In genomic region chr15:38551720-38552627, GRCh38 we compare ENCODE assay signal across 20 cellular contexts. TPM values are rescaled to one million over a fixed set of nuclear protein-coding genes. Genes with fewer than 3 reads are reported as not detected.
A peak's percentile ranks its signal among the peaks of the same experiment; 100 is the strongest.
DNase-seq lines count a peak whose midpoint lies in the region; ATAC-seq, FAIRE-seq and TF ChIP-seq lines count a peak whose summit lies in the region.
"Had no signal": no experiment of that assay in that cellular context is flagged by ENCODE, and none has a peak within 500 bp of the region (broad histone marks: within the 10 kb centered on the region; RNA-seq: fewer than 3 reads in every experiment).

No MANE protein-coding gene starts in this region.

- FAIRE-seq in H1 (lab: Jason Lieb, UNC) = no peak
- FAIRE-seq: bronchial epithelial cell, HepG2 had no signal

- no peak overlapping the region for H3K18ac ChIP-seq in H1 (ENCODE audit: extremely low read depth, low read length)

- in situ Hi-C loops in KBM-7 (cut with MboI; ENCODE audit: low pct_unique_long_range_greater_than_20kb, low sequenced_read_pairs) = no loop called here

- TF ChIP-seq POLR2A in H1 (IDR thresholded peaks at IDR 0.05; ENCODE audit: control extremely low read depth in 1 of 2, low read depth in 2 of 2, low read length in 2 of 2) = no peak

- no peak overlapping the region for H4K5ac ChIP-seq in H1 (ENCODE audit: insufficient read length, low read depth, low read length)

- H4K91ac ChIP-seq in H1 (replicated peaks; ENCODE audit: insufficient read length, low read length) = no peak overlapping the region

- TF ChIP-seq RAD21 in H1 (IDR thresholded peaks at IDR 0.05 in 1 of 2, conservative IDR thresholded peaks at IDR 0.05 in 1 of 2; ENCODE audit: low read depth in 2 of 2, low read length in 2 of 2) = no peak

- ATAC-seq in WTC11 = no peak; the same call in 1 of the 2 replicates
- ATAC-seq in stimulated activated effector memory CD8-positive, alpha-beta T cell treated with anti-CD3 and anti-CD28 coated beads, Interleukin-12 subunit alpha, Interleukin-12 subunit beta, amount 100 ng/mL, for 72 hours = no peak
- ATAC-seq in GM18517 (IDR thresholded peaks at IDR 0.05; ENCODE audit: unreplicated experiment) = no peak
- ATAC-seq: gastrocnemius medialis, HepG2 had no signal

- no peak for DNase-seq in activated naive CD4-positive, alpha-beta T cell treated with anti-CD3 and anti-CD28 coated beads for 36 hours
- no peak for DNase-seq in activated naive CD4-positive, alpha-beta T cell (lab: John Stamatoyannopoulos, UW)
- DNase-seq in WTC11 (ENCODE audit: low spot score) (no peak), H1 (ENCODE audit: low read depth in 1 of 2, low spot score in 2 of 2) (no peak), KBM-7 (no peak), Kasumi-1 (lab: John Stamatoyannopoulos, UW) (no peak)
- no peak for DNase-seq in stimulated activated effector memory CD8-positive, alpha-beta T cell treated with anti-CD3 and anti-CD28 coated beads, Interleukin-12 subunit alpha, Interleukin-12 subunit beta, amount 100 ng/mL, for 72 hours (ENCODE audit: low spot score in 2 of 2)
- DNase-seq: dermis blood vessel endothelial cell; gastrocnemius medialis; H9; left ventricle myocardium inferior; MV-4-11; NCI-H187; NCI-H510A; stimulated activated CD4-positive, alpha-beta T cell treated with anti-CD3 and anti-CD28 coated beads, Interleukin-1b, Interleukin-23, amount 100 ng/mL, for 48 hours; SW 1271 had no signal

- no peak overlapping the region for H3K9ac ChIP-seq in H1 (replicated peaks in 1 of 4; ENCODE audit: extremely low read depth in 1 of 4, low read depth in 3 of 4, low read length in 3 of 4)
- H3K9ac ChIP-seq: parathyroid adenoma had no signal

- CTCF ChIA-PET in activated naive CD4-positive, alpha-beta T cell treated with anti-CD3 and anti-CD28 coated beads for 36 hours (lab: Charles Lee) = interaction anchor here (0.6 to 4.4 kb wide), 14 partner anchors 9 to 1554 kb away, joined by 3 to 22 read pairs (median 4); partner anchors contain the start of gene RASGRP1
- CTCF ChIA-PET in WTC11 (lab: Charles Lee) = interaction anchor here (0.7 to 4.7 kb wide), 5 partner anchors 11 to 148 kb away, joined by 3 to 44 read pairs (median 3); partner anchors contain the start of gene RASGRP1
- CTCF ChIA-PET in H1 (lab: Charles Lee; ENCODE audit: partially characterized antibody) = interaction anchor here (0.9 to 5.2 kb wide), 6 partner anchors 11 to 140 kb away, joined by 3 to 46 read pairs (median 3); partner anchors contain the start of gene RASGRP1

- H2BK120ac ChIP-seq in H1 (replicated peaks; ENCODE audit: low read depth, low read length) = no peak overlapping the region

- H3K4me1 ChIP-seq in H1 (replicated peaks in 1 of 4; ENCODE audit: control insufficient read depth in 3 of 4, insufficient read depth in 4 of 4, low read length in 3 of 4) = peaks cover 0 to 6% (median 4%) of the 10 kb centered on the region in 4 experiments; a peak in 4 of 7 replicates
- H3K4me1 ChIP-seq: gastrocnemius medialis, left ventricle myocardium inferior, parathyroid adenoma had no signal

- H2BK12ac ChIP-seq in H1 (ENCODE audit: low read depth, low read length) = no peak overlapping the region

- H3K23ac ChIP-seq in H1 (ENCODE audit: insufficient read length) = no peak overlapping the region

- no peaks in the 10 kb centered on the region for H3K9me3 ChIP-seq in H1 (ENCODE audit: insufficient read depth in 2 of 2, low read depth in 1 of 2, low read length in 1 of 2)
- H3K9me3 ChIP-seq: gastrocnemius medialis, left ventricle myocardium inferior had no signal

- H3K36me3 ChIP-seq in H1 (ENCODE audit: control insufficient read depth in 2 of 4, insufficient read depth in 4 of 4, low read length in 3 of 4) = no peaks in the 10 kb centered on the region
- H3K36me3 ChIP-seq: gastrocnemius medialis, left ventricle myocardium inferior had no signal

- no peaks in the 10 kb centered on the region for H3K27me3 ChIP-seq in H1 (replicated peaks in 1 of 4; ENCODE audit: control insufficient read depth in 3 of 4, extremely low read depth in 1 of 4, insufficient read depth in 3 of 4, low read length in 3 of 4)
- H3K27me3 ChIP-seq: gastrocnemius medialis had no signal

- H3K23me2 ChIP-seq in H1 (ENCODE audit: low read depth, low read length) = no peaks in the 10 kb centered on the region

- H3K27ac ChIP-seq in H1 (ENCODE audit: low read depth, low read length) = no peak overlapping the region
- H3K27ac ChIP-seq: gastrocnemius medialis, left ventricle myocardium inferior, parathyroid adenoma had no signal

- peaks cover 43% of the 10 kb centered on the region for H3K36me3 Mint-ChIP-seq in activated naive CD4-positive, alpha-beta T cell treated with anti-CD3 and anti-CD28 coated beads for 36 hours (ENCODE audit: low read depth)
- no peaks in the 10 kb centered on the region for H3K36me3 Mint-ChIP-seq in WTC11
- peaks cover 100% of the 10 kb centered on the region for H3K36me3 Mint-ChIP-seq in stimulated activated effector memory CD8-positive, alpha-beta T cell treated with anti-CD3 and anti-CD28 coated beads, Interleukin-12 subunit alpha, Interleukin-12 subunit beta, amount 100 ng/mL, for 72 hours

- no peaks in the 10 kb centered on the region for H3K9me3 Mint-ChIP-seq in activated naive CD4-positive, alpha-beta T cell treated with anti-CD3 and anti-CD28 coated beads for 36 hours
- H3K9me3 Mint-ChIP-seq in WTC11 = no peaks in the 10 kb centered on the region
- no peaks in the 10 kb centered on the region for H3K9me3 Mint-ChIP-seq in stimulated activated effector memory CD8-positive, alpha-beta T cell treated with anti-CD3 and anti-CD28 coated beads, Interleukin-12 subunit alpha, Interleukin-12 subunit beta, amount 100 ng/mL, for 72 hours
- H3K9me3 Mint-ChIP-seq: H9 had no signal

- peak overlapping the region; percentile 21 to 26; a peak in 1 of 4 replicates for H3K4me2 ChIP-seq in H1 (ENCODE audit: insufficient read depth in 1 of 2, low read depth in 2 of 2, low read length in 2 of 2)

- H3K56ac ChIP-seq in H1 (replicated peaks; ENCODE audit: insufficient read length, low read depth, low read length) = no peak overlapping the region

- H2BK15ac ChIP-seq in H1 (ENCODE audit: low read length) = no peak overlapping the region

- H3K4me1 Mint-ChIP-seq in activated naive CD4-positive, alpha-beta T cell treated with anti-CD3 and anti-CD28 coated beads for 36 hours (ENCODE audit: low read depth) = peaks cover 90% of the 10 kb centered on the region
- H3K4me1 Mint-ChIP-seq in WTC11 = peaks cover 24% of the 10 kb centered on the region
- H3K4me1 Mint-ChIP-seq in stimulated activated effector memory CD8-positive, alpha-beta T cell treated with anti-CD3 and anti-CD28 coated beads, Interleukin-12 subunit alpha, Interleukin-12 subunit beta, amount 100 ng/mL, for 72 hours = peaks cover 88% of the 10 kb centered on the region

- no peaks in the 10 kb centered on the region for H3K27me3 Mint-ChIP-seq in activated naive CD4-positive, alpha-beta T cell treated with anti-CD3 and anti-CD28 coated beads for 36 hours (ENCODE audit: low read depth)
- H3K27me3 Mint-ChIP-seq in WTC11 (ENCODE audit: low read depth) = no peaks in the 10 kb centered on the region; the same call in 1 of the 2 replicates

- no peaks in the 10 kb centered on the region for H3K79me2 ChIP-seq in H1 (ENCODE audit: control insufficient read depth in 1 of 2, insufficient read depth in 2 of 2, low read length in 2 of 2)
- H3K79me2 ChIP-seq: parathyroid adenoma had no signal

- H3K27ac Mint-ChIP-seq in activated naive CD4-positive, alpha-beta T cell treated with anti-CD3 and anti-CD28 coated beads for 36 hours = peak overlapping the region; percentile 77
- H3K27ac Mint-ChIP-seq in WTC11 = peak overlapping the region; percentile 53; the same call in 1 of the 2 replicates
- peak overlapping the region; percentile 97 for H3K27ac Mint-ChIP-seq in stimulated activated effector memory CD8-positive, alpha-beta T cell treated with anti-CD3 and anti-CD28 coated beads, Interleukin-12 subunit alpha, Interleukin-12 subunit beta, amount 100 ng/mL, for 72 hours

- H3K79me1 ChIP-seq in H1 (ENCODE audit: low read depth, low read length) = no peaks in the 10 kb centered on the region

- peak overlapping the region; percentile 45 for H3K4me3 Mint-ChIP-seq in activated naive CD4-positive, alpha-beta T cell treated with anti-CD3 and anti-CD28 coated beads for 36 hours
- no peak overlapping the region for H3K4me3 Mint-ChIP-seq in WTC11
- H3K4me3 Mint-ChIP-seq in stimulated activated effector memory CD8-positive, alpha-beta T cell treated with anti-CD3 and anti-CD28 coated beads, Interleukin-12 subunit alpha, Interleukin-12 subunit beta, amount 100 ng/mL, for 72 hours = peak overlapping the region; percentile 92
- H3K4me3 Mint-ChIP-seq: H9 had no signal

- no peaks in the 10 kb centered on the region for H4K20me1 ChIP-seq in H1 (replicated peaks in 1 of 2; ENCODE audit: control insufficient read depth in 1 of 2, insufficient read depth in 2 of 2, low read length in 2 of 2)

- TF ChIP-seq CTCF in WTC11 (IDR thresholded peaks at IDR 0.05) = no peak
- no peak for TF ChIP-seq CTCF in H1 (IDR thresholded peaks at IDR 0.05; ENCODE audit: control extremely low read depth in 1 of 3, insufficient read depth in 1 of 3, low read depth in 1 of 3, low read length in 3 of 3)

- no peak overlapping the region for H3K4ac ChIP-seq in H1 (replicated peaks; ENCODE audit: insufficient read length, low read depth, low read length)

- no peak overlapping the region for H3K14ac ChIP-seq in H1 (ENCODE audit: insufficient read length)

- H4K8ac ChIP-seq in H1 (ENCODE audit: extremely low read depth, insufficient read depth, low read length) = no peak overlapping the region

- H3K4me3 ChIP-seq in H1 (ENCODE audit: extremely low read depth in 1 of 4, insufficient read depth in 2 of 4, low read depth in 3 of 4, low read length in 4 of 4) = no peak overlapping the region
- H3K4me3 ChIP-seq: gastrocnemius medialis, left ventricle myocardium inferior had no signal

- 57% methylated on average over 7 of the region's 7 CpGs; no CpG with 5 or more reads in 1 of the 2 experiments for WGBS in H1 (ENCODE audit: extremely low coverage in 1 of 2, insufficient coverage in 1 of 2, insufficient read length in 1 of 2, insufficient replicate concordance in 2 of 2, low coverage in 1 of 2, low lambda C conversion rate in 2 of 2, missing lambda C conversion rate in 1 of 2), 2 experiments

- intact Hi-C loops in activated naive CD4-positive, alpha-beta T cell treated with anti-CD3 and anti-CD28 coated beads for 36 hours (cut with micrococcal nuclease) = loop anchor here (10.0 kb wide), 2 partner anchors 487 to 1493 kb away; no protein-coding TSS in a partner anchor

- no peak overlapping the region for H2AK5ac ChIP-seq in H1 (ENCODE audit: low read depth, low read length)

- H2BK20ac ChIP-seq in H1 (ENCODE audit: low read length) = no peak overlapping the region

- POLR2A ChIA-PET in WTC11 (lab: Charles Lee) = no interaction called here
- POLR2A ChIA-PET in H1 (lab: Charles Lee; ENCODE audit: partially characterized antibody) = no interaction called here

- TF ChIP-seq EP300 in H1 (IDR thresholded peaks at IDR 0.05; ENCODE audit: borderline replicate concordance in 1 of 2, low read depth in 2 of 2, low read length in 2 of 2) = no peak

- no peak overlapping the region for H2AFZ ChIP-seq in H1 (ENCODE audit: low read length)
- H2AFZ ChIP-seq: parathyroid adenoma had no signal

- H2BK5ac ChIP-seq in H1 (ENCODE audit: low read depth, low read length) = no peak overlapping the region

RNA-seq across cellular contexts. Expression of gene RASGRP1, which starts 12.6 kb away (rescaled TPM):
- 10 to 100 TPM; 44.2 to 44.9 TPM for total RNA-seq in activated naive CD4-positive, alpha-beta T cell treated with anti-CD3 and anti-CD28 coated beads for 36 hours
- total RNA-seq in WTC11 (2021) = 2.7 to 2.8 TPM (median 2.7 TPM) in 3 replicates
- total RNA-seq in H1 (2021; fragmentation: NEBNext Ultra II Directional; extraction: Animal tissue kit (Norgen Biotek cat#: 25700)) = 2.1 and 4.1 TPM in 2 replicates
- 1.0 and 1.1 TPM in 2 replicates for polyA plus RNA-seq in H1 (2011; rRNA removed)
- polyA plus RNA-seq in H1 (2011; cell fraction: cytosol; rRNA removed) = 1.0 TPM
- polyA plus RNA-seq in H1 (2011; cell fraction: nucleus; rRNA removed) = 1.3 TPM
- 1.2 to 1.8 TPM (median 1.7 TPM) in 4 replicates for polyA plus RNA-seq in H1 (2012, experiment 1 of 2)
- 0.10 TPM for polyA plus RNA-seq in H1 (2012, experiment 2 of 2)
- 0.99 TPM for polyA plus RNA-seq in H1 (2013, experiment 1 of 2)
- 1.1 TPM for polyA plus RNA-seq in H1 (2013, experiment 2 of 2)
- polyA minus RNA-seq in H1 (2011; rRNA and poly(A)+ RNA removed) = 6.1 and 8.0 TPM in 2 replicates
- polyA minus RNA-seq in H1 (2011; cell fraction: cytosol; rRNA and poly(A)+ RNA removed) = 4.0 TPM
- 5.6 TPM for polyA minus RNA-seq in H1 (2011; cell fraction: nucleus; rRNA and poly(A)+ RNA removed)
- polyA plus RNA-seq: HepG2 had no signal
